In the genomic region with DNA sequence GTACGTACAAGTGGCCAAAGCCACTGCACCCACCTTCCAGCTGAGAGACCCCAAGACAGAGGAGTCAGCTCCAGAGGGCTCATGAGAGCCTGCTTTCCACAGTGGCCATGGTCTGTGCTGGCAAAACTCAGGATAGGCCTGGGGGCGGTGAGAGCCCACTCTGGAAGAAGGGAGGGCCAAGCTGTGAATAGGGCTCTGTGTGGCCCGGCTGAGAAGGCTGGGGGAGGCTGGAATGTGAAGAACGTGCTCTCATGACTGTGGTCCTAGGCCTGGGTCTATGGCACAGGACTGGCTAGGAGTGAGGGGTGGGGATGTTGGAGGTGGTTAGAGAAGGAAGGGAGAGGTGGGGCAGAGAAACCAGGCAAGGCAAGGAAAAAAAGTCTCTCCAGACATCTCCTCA, we compare ENCODE assay signal across 19 cellular contexts. TPM values are rescaled to one million over a fixed set of nuclear protein-coding genes. Genes with fewer than 3 reads are reported as not detected.
DNase-seq lines count a peak whose midpoint lies in the region; ATAC-seq lines count a peak whose summit lies in the region.
"Had no signal": no experiment of that assay in that cellular context is flagged by ENCODE, and none has a peak within 500 bp of the region (broad histone marks: within the 10 kb centered on the region; RNA-seq: fewer than 3 reads in every experiment).

No MANE protein-coding gene starts in this region.

- in situ Hi-C loops in SK-MEL-5 (cut with HindIII; ENCODE audit: low pct_unique_long_range_greater_than_20kb, low sequenced_read_pairs): no loop called here

- ATAC-seq in sciatic nerve: peak; percentile 68
- ATAC-seq: A549, HCT116, HepG2 had no signal

- intact Hi-C loops in sciatic nerve (cut with DNase I): no loop called here

- peak; percentile 33 for DNase-seq in COLO829 (ENCODE audit: low spot score)
- DNase-seq in SK-MEL-5 (ENCODE audit: low read depth, low spot score): peak; percentile 32
- peak; percentile 90 for DNase-seq in islet precursor cell
- DNase-seq in sciatic nerve (ENCODE audit: low spot score): no peak
- no peak for DNase-seq in NCI-H146 (lab: John Stamatoyannopoulos, UW)
- no peak for DNase-seq in DMS79 treated with DMSO at 0.1 percent for 48 hours (lab: John Stamatoyannopoulos, UW)
- no peak for DNase-seq in effector CD8-positive, alpha-beta T cell (lab: John Stamatoyannopoulos, UW)
- DNase-seq: AML-193; CD4-positive, alpha-beta memory T cell; COR-L47; DMS 273 treated with DMSO at 0.1 percent for 48 hours; DMS53; GDM1; GOT3; H7; HFFc6 had no signal

RNA-seq across cellular contexts. Expression of gene STARD8, which starts 13.3 kb away (rescaled TPM):
- 0.34 and 0.48 TPM in 2 replicates for total RNA-seq in SK-MEL-5 (2014; rRNA removed; shearing (Covaris generic))
- polyA plus RNA-seq in SK-MEL-5 (2015; cell fraction: cytosol; rRNA removed): 0.89 and 1.3 TPM in 2 replicates
- 0.76 and 2.0 TPM in 2 replicates for polyA plus RNA-seq in SK-MEL-5 (2015; cell fraction: nucleus; rRNA removed)
- 24.2 TPM for total RNA-seq in sciatic nerve

Comparison
In these comparisons a context has a peak if more than half of its experiments do, and no peak if none do; other contexts are left out.
1. DNase-seq: peak in COLO829 (single experiment), SK-MEL-5 (single experiment) and islet precursor cell (single experiment); none in sciatic nerve (single experiment), NCI-H146 (single experiment), DMS79 treated with DMSO at 0.1 percent for 48 hours (single experiment) and effector CD8-positive, alpha-beta T cell (single experiment).
2. RNA of gene STARD8, which starts 13.3 kb away (total RNA-seq): 24.2 TPM in sciatic nerve (single experiment); 0.34 to 0.48 TPM in SK-MEL-5; every median in the first group is over 10 times any median in the second.